Comparison of ENCODE assay signal across 1 cellular context in the genomic region with DNA sequence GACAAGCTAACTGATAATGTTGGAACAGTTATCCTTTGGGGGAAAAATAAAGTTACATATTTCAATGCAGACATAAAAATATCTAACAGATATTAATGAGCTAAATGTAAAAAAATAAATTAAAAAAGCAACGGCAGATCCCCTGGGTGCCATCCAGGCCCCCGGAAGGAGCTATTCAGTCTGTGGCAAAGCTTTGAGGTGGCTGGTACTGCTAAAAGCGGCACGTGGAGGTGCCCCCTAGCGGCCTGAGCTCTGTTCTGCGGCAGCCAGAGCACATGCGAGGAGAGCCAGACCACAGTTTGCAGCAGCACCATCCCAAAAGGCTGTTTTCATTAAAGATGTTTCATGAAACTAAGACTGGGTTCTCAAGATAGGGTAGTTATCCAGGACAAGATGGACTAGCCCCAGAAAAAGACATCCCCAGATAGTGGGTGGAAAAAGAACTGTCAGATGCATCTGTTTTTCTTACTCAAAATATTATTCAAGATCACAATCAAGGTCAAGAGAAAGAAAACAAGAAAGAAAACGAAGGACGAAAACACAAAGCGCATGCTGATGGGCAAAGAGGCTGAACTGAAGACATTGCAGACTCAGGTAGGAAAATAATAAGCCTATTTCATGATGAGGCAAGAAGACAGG.
A peak's percentile ranks its signal among the peaks of the same experiment; 100 is the strongest.
TF ChIP-seq lines count a peak whose summit lies in the region.

No MANE protein-coding gene starts in this region.

TF ChIP-seq in HepG2, 621 proteins besides CTCF, POLR2A, EP300 and RAD21 (continued from another document and continues in another):
- TF ChIP-seq, protein P1, sequence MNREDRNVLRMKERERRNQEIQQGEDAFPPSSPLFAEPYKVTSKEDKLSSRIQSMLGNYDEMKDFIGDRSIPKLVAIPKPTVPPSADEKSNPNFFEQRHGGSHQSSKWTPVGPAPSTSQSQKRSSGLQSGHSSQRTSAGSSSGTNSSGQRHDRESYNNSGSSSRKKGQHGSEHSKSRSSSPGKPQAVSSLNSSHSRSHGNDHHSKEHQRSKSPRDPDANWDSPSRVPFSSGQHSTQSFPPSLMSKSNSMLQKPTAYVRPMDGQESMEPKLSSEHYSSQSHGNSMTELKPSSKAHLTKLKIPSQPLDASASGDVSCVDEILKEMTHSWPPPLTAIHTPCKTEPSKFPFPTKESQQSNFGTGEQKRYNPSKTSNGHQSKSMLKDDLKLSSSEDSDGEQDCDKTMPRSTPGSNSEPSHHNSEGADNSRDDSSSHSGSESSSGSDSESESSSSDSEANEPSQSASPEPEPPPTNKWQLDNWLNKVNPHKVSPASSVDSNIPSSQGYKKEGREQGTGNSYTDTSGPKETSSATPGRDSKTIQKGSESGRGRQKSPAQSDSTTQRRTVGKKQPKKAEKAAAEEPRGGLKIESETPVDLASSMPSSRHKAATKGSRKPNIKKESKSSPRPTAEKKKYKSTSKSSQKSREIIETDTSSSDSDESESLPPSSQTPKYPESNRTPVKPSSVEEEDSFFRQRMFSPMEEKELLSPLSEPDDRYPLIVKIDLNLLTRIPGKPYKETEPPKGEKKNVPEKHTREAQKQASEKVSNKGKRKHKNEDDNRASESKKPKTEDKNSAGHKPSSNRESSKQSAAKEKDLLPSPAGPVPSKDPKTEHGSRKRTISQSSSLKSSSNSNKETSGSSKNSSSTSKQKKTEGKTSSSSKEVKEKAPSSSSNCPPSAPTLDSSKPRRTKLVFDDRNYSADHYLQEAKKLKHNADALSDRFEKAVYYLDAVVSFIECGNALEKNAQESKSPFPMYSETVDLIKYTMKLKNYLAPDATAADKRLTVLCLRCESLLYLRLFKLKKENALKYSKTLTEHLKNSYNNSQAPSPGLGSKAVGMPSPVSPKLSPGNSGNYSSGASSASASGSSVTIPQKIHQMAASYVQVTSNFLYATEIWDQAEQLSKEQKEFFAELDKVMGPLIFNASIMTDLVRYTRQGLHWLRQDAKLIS (CRISPR knock-in tag; IDR thresholded peaks at IDR 0.05) = no peak
- TF ChIP-seq NFE2L2 (IDR thresholded peaks at IDR 0.05; ENCODE audit: low read length) (no peak), STAG1 (CRISPR knock-in tag; IDR thresholded peaks at IDR 0.05) (peak; percentile 94), KLF16 (CRISPR knock-in tag; IDR thresholded peaks at IDR 0.05) (0 out of 4 replicates have a peak, but pooled peaks of 1 of the 2 experiments have one; percentile 49), FOSL2 (CRISPR knock-in tag; IDR thresholded peaks at IDR 0.05) (peak; percentile 24; the same call in 1 of the 2 replicates), NCOA2 (CRISPR knock-in tag; IDR thresholded peaks at IDR 0.05) (no peak), MIER2 (CRISPR knock-in tag; IDR thresholded peaks at IDR 0.05) (0 out of 2 replicates have a peak, but pooled peaks have one; percentile 38), ZKSCAN8 (CRISPR knock-in tag; IDR thresholded peaks at IDR 0.05; ENCODE audit: borderline replicate concordance) (peak; percentile 45; the same call in 1 of the 2 replicates), SAP130 (CRISPR knock-in tag; IDR thresholded peaks at IDR 0.05; ENCODE audit: low read depth) (0 out of 2 replicates have a peak, but pooled peaks have one; percentile 20), TEAD3 (CRISPR knock-in tag; optimal IDR thresholded peaks at IDR 0.05; ENCODE audit: borderline replicate concordance) (peak; percentile 49), SPEN (CRISPR knock-in tag; IDR thresholded peaks at IDR 0.05; ENCODE audit: low read depth) (no peak), GABPA (IDR thresholded peaks at IDR 0.05; ENCODE audit: low read depth, low read length) (no peak), GABPA (CRISPR knock-in tag; IDR thresholded peaks at IDR 0.05; ENCODE audit: low read depth) (0 out of 2 replicates have a peak, but pooled peaks have one; percentile 20), PITX1 (CRISPR knock-in tag; IDR thresholded peaks at IDR 0.05) (peak; percentile 35; the same call in 1 of the 2 replicates), AHR (CRISPR knock-in tag; IDR thresholded peaks at IDR 0.05) (0 out of 2 replicates have a peak, but pooled peaks have one; percentile 39), KDM2A (CRISPR knock-in tag; IDR thresholded peaks at IDR 0.05; ENCODE audit: borderline replicate concordance, low read depth) (peak; percentile 97), HNRNPL (IDR thresholded peaks at IDR 0.05; ENCODE audit: low read depth, low read length) (0 out of 2 replicates have a peak, but pooled peaks have one; percentile 34), GATAD2A (CRISPR knock-in tag; IDR thresholded peaks at IDR 0.05) (0 out of 2 replicates have a peak, but pooled peaks have one; percentile 17), ELF3 (CRISPR knock-in tag; IDR thresholded peaks at IDR 0.05) (peak; percentile 35; the same call in 1 of the 2 replicates), ZNF768 (CRISPR knock-in tag; IDR thresholded peaks at IDR 0.05) (0 out of 2 replicates have a peak, but pooled peaks have one; percentile 15), TSC22D2 (CRISPR knock-in tag; IDR thresholded peaks at IDR 0.05; ENCODE audit: borderline replicate concordance) (0 out of 2 replicates have a peak, but pooled peaks have one; percentile 40), MED1 (CRISPR knock-in tag; IDR thresholded peaks at IDR 0.05) (0 out of 2 replicates have a peak, but pooled peaks have one; percentile 12), ZNF792 (CRISPR knock-in tag; IDR thresholded peaks at IDR 0.05) (no peak), U2AF1 (optimal IDR thresholded peaks at IDR 0.05; ENCODE audit: low read depth, low read length) (no peak), XRCC5 (optimal IDR thresholded peaks at IDR 0.05; ENCODE audit: low read length) (peak; percentile 79), ZFP1 (CRISPR knock-in tag; IDR thresholded peaks at IDR 0.05) (0 out of 2 replicates have a peak, but pooled peaks have one; percentile 44), ZNF331 (CRISPR knock-in tag; IDR thresholded peaks at IDR 0.05) (0 out of 2 replicates have a peak, but pooled peaks have one; percentile 43), BHLHE40 (IDR thresholded peaks at IDR 0.05; ENCODE audit: low read length) (peak; percentile 77), GABPB1 (CRISPR knock-in tag; IDR thresholded peaks at IDR 0.05) (peak; percentile 39)
- TF ChIP-seq, protein P2, sequence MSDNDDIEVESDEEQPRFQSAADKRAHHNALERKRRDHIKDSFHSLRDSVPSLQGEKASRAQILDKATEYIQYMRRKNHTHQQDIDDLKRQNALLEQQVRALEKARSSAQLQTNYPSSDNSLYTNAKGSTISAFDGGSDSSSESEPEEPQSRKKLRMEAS (IDR thresholded peaks at IDR 0.05) = peak; percentile 59
- TF ChIP-seq, protein P3, sequence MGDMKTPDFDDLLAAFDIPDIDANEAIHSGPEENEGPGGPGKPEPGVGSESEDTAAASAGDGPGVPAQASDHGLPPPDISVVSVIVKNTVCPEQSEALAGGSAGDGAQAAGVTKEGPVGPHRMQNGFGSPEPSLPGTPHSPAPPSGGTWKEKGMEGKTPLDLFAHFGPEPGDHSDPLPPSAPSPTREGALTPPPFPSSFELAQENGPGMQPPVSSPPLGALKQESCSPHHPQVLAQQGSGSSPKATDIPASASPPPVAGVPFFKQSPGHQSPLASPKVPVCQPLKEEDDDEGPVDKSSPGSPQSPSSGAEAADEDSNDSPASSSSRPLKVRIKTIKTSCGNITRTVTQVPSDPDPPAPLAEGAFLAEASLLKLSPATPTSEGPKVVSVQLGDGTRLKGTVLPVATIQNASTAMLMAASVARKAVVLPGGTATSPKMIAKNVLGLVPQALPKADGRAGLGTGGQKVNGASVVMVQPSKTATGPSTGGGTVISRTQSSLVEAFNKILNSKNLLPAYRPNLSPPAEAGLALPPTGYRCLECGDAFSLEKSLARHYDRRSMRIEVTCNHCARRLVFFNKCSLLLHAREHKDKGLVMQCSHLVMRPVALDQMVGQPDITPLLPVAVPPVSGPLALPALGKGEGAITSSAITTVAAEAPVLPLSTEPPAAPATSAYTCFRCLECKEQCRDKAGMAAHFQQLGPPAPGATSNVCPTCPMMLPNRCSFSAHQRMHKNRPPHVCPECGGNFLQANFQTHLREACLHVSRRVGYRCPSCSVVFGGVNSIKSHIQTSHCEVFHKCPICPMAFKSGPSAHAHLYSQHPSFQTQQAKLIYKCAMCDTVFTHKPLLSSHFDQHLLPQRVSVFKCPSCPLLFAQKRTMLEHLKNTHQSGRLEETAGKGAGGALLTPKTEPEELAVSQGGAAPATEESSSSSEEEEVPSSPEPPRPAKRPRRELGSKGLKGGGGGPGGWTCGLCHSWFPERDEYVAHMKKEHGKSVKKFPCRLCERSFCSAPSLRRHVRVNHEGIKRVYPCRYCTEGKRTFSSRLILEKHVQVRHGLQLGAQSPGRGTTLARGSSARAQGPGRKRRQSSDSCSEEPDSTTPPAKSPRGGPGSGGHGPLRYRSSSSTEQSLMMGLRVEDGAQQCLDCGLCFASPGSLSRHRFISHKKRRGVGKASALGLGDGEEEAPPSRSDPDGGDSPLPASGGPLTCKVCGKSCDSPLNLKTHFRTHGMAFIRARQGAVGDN (CRISPR knock-in tag; IDR thresholded peaks at IDR 0.05) = peak; percentile 58
- TF ChIP-seq, protein P4, sequence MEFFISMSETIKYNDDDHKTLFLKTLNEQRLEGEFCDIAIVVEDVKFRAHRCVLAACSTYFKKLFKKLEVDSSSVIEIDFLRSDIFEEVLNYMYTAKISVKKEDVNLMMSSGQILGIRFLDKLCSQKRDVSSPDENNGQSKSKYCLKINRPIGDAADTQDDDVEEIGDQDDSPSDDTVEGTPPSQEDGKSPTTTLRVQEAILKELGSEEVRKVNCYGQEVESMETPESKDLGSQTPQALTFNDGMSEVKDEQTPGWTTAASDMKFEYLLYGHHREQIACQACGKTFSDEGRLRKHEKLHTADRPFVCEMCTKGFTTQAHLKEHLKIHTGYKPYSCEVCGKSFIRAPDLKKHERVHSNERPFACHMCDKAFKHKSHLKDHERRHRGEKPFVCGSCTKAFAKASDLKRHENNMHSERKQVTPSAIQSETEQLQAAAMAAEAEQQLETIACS (CRISPR knock-in tag; IDR thresholded peaks at IDR 0.05) = no peak
- TF ChIP-seq, protein P5, sequence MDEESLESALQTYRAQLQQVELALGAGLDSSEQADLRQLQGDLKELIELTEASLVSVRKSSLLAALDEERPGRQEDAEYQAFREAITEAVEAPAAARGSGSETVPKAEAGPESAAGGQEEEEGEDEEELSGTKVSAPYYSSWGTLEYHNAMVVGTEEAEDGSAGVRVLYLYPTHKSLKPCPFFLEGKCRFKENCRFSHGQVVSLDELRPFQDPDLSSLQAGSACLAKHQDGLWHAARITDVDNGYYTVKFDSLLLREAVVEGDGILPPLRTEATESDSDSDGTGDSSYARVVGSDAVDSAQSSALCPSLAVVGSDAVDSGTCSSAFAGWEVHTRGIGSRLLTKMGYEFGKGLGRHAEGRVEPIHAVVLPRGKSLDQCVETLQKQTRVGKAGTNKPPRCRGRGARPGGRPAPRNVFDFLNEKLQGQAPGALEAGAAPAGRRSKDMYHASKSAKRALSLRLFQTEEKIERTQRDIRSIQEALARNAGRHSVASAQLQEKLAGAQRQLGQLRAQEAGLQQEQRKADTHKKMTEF (CRISPR knock-in tag; IDR thresholded peaks at IDR 0.05) = 0 out of 2 replicates have a peak, but pooled peaks have one; percentile 32
- TF ChIP-seq, protein P6, sequence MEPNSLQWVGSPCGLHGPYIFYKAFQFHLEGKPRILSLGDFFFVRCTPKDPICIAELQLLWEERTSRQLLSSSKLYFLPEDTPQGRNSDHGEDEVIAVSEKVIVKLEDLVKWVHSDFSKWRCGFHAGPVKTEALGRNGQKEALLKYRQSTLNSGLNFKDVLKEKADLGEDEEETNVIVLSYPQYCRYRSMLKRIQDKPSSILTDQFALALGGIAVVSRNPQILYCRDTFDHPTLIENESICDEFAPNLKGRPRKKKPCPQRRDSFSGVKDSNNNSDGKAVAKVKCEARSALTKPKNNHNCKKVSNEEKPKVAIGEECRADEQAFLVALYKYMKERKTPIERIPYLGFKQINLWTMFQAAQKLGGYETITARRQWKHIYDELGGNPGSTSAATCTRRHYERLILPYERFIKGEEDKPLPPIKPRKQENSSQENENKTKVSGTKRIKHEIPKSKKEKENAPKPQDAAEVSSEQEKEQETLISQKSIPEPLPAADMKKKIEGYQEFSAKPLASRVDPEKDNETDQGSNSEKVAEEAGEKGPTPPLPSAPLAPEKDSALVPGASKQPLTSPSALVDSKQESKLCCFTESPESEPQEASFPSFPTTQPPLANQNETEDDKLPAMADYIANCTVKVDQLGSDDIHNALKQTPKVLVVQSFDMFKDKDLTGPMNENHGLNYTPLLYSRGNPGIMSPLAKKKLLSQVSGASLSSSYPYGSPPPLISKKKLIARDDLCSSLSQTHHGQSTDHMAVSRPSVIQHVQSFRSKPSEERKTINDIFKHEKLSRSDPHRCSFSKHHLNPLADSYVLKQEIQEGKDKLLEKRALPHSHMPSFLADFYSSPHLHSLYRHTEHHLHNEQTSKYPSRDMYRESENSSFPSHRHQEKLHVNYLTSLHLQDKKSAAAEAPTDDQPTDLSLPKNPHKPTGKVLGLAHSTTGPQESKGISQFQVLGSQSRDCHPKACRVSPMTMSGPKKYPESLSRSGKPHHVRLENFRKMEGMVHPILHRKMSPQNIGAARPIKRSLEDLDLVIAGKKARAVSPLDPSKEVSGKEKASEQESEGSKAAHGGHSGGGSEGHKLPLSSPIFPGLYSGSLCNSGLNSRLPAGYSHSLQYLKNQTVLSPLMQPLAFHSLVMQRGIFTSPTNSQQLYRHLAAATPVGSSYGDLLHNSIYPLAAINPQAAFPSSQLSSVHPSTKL (CRISPR knock-in tag; IDR thresholded peaks at IDR 0.05) = 0 out of 2 replicates have a peak, but pooled peaks have one; percentile 24
- TF ChIP-seq, protein P7, sequence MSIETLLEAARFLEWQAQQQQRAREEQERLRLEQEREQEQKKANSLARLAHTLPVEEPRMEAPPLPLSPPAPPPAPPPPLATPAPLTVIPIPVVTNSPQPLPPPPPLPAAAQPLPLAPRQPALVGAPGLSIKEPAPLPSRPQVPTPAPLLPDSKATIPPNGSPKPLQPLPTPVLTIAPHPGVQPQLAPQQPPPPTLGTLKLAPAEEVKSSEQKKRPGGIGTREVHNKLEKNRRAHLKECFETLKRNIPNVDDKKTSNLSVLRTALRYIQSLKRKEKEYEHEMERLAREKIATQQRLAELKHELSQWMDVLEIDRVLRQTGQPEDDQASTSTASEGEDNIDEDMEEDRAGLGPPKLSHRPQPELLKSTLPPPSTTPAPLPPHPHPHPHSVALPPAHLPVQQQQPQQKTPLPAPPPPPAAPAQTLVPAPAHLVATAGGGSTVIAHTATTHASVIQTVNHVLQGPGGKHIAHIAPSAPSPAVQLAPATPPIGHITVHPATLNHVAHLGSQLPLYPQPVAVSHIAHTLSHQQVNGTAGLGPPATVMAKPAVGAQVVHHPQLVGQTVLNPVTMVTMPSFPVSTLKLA (IDR thresholded peaks at IDR 0.05) = peak; percentile 67
- TF ChIP-seq, protein P8, sequence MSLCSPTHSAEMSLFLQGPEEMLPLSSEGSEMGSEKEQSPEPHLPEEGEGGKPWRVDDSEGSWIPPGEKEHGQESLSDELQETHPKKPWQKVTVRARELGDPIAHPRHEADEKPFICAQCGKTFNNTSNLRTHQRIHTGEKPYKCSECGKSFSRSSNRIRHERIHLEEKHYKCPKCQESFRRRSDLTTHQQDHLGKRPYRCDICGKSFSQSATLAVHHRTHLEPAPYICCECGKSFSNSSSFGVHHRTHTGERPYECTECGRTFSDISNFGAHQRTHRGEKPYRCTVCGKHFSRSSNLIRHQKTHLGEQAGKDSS (CRISPR knock-in tag; IDR thresholded peaks at IDR 0.05; ENCODE audit: borderline replicate concordance, low read depth) = no peak
- TF ChIP-seq, protein P9, sequence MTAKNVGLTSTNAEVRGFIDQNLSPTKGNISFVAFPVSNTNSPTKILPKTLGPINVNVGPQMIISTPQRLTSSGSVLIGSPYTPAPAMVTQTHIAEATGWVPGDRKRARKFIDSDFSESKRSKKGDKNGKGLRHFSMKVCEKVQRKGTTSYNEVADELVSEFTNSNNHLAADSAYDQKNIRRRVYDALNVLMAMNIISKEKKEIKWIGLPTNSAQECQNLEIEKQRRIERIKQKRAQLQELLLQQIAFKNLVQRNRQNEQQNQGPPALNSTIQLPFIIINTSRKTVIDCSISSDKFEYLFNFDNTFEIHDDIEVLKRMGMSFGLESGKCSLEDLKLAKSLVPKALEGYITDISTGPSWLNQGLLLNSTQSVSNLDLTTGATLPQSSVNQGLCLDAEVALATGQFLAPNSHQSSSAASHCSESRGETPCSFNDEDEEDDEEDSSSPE (CRISPR knock-in tag; IDR thresholded peaks at IDR 0.05) = no peak
